Comparison of ENCODE assay signal across 8 cellular contexts in genomic region chr13:18279971-18280370, GRCh38.
DNase-seq lines count a peak whose midpoint lies in the region; ATAC-seq, FAIRE-seq and TF ChIP-seq lines count a peak whose summit lies in the region.
"Not testable (repeated sequence)": the region's sequence is repeated elsewhere in the genome, so short reads cannot be mapped to it uniquely, and the experiment has no call there.

No MANE protein-coding gene starts in this region.

- TF ChIP-seq POLR2A in K562 (conservative IDR thresholded peaks at IDR 0.05); HepG2 (IDR thresholded peaks at IDR 0.05; ENCODE audit: insufficient read depth in 1 of 2, low read depth in 2 of 2, low read length in 2 of 2): not testable (repeated sequence)

- H3K9me1 ChIP-seq in K562 (ENCODE audit: control insufficient read depth, insufficient read depth, low read length): not testable (repeated sequence)

- CTCF ChIA-PET in K562 (lab: Yijun Ruan, JAX; ENCODE audit: low intra/inter-chr PET ratio); HepG2 (lab: Yijun Ruan, JAX; ENCODE audit: low intra/inter-chr PET ratio, low total read pairs): not testable (repeated sequence)

- not testable (repeated sequence) for H3K27me3 ChIP-seq in K562 (ENCODE audit: control insufficient read depth in 2 of 2, insufficient read depth in 2 of 2, low read length in 2 of 2); HepG2 (ENCODE audit: control insufficient read depth in 1 of 2, insufficient read depth in 2 of 2, low read length in 2 of 2)

- H4K20me1 ChIP-seq in K562 (replicated peaks; ENCODE audit: control insufficient read depth, insufficient read depth, low read length); HepG2 (ENCODE audit: insufficient read depth, low read length): not testable (repeated sequence)

- not testable (repeated sequence) for TF ChIP-seq EP300 in K562 (IDR thresholded peaks at IDR 0.05; ENCODE audit: low read length); HepG2 (IDR thresholded peaks at IDR 0.05; ENCODE audit: low read depth in 2 of 2, low read length in 2 of 2); HepG2 (CRISPR knock-in tag; IDR thresholded peaks at IDR 0.05; ENCODE audit: borderline replicate concordance)

- 1% methylated on average over 4 of the region's 4 CpGs for WGBS in K562 (ENCODE audit: insufficient coverage, low coverage, missing lambda C conversion rate)
- WGBS in HepG2 (ENCODE audit: low lambda C conversion rate): 0% methylated on average over 4 of the region's 4 CpGs

- not testable (repeated sequence) for H3K79me2 ChIP-seq in K562 (ENCODE audit: control insufficient read depth, insufficient read depth, low read length); HepG2 (ENCODE audit: insufficient read depth, low read length)

- H2AFZ ChIP-seq in K562 (ENCODE audit: low read depth, low read length); HepG2 (ENCODE audit: low read length): not testable (repeated sequence)

- not testable (repeated sequence) for TF ChIP-seq RAD21 in K562 (CRISPR knock-in tag; conservative IDR thresholded peaks at IDR 0.05 in 1 of 2, IDR thresholded peaks at IDR 0.05 in 1 of 2); HepG2 (CRISPR knock-in tag; IDR thresholded peaks at IDR 0.05)

- not testable (repeated sequence) for FAIRE-seq in RCC 7860 (lab: Jason Lieb, UNC); K562 (lab: Jason Lieb, UNC); HepG2 (lab: Jason Lieb, UNC)

- POLR2A ChIA-PET in K562 (lab: Yijun Ruan, JAX); HepG2 (lab: Yijun Ruan, JAX): not testable (repeated sequence)

- H3K9me3 ChIP-seq in K562 (replicated peaks; ENCODE audit: control insufficient read depth, insufficient read depth, low read depth, low read length); HepG2 (ENCODE audit: low read length): not testable (repeated sequence)

- H3K4me3 ChIP-seq in K562; epithelial cell of proximal tubule (ENCODE audit: low read depth, low read length); HepG2 (replicated peaks in 1 of 3; ENCODE audit: insufficient read depth in 1 of 3, low read depth in 2 of 3, low read length in 3 of 3): not testable (repeated sequence)

- not testable (repeated sequence) for H3K36me3 ChIP-seq in K562 (ENCODE audit: control insufficient read depth, insufficient read depth, low read length); HepG2 (replicated peaks in 1 of 2; ENCODE audit: control insufficient read depth in 1 of 2, insufficient read depth in 2 of 2, low read length in 2 of 2)

- DNase-seq in Caki2 (ENCODE audit: low read depth) (peak; percentile 63), LoVo (ENCODE audit: low spot score) (peak; percentile 65), RCC 7860 (ENCODE audit: low spot score) (peak; percentile 45), T1000 (lab: John Stamatoyannopoulos, UW) (peak; percentile 12), K562 (ENCODE audit: extremely low read depth in 1 of 4, low spot score in 3 of 4) (peak in 1 of 4 experiments; percentile 11), epithelial cell of proximal tubule (ENCODE audit: low read depth) (peak; percentile 26)
- DNase-seq in HepG2 (ENCODE audit: low spot score): not testable (repeated sequence)
- DNase-seq in stimulated activated CD4-positive, alpha-beta T cell treated with anti-CD3 and anti-CD28 coated beads, Interleukin-15, amount 100 ng/mL, for 24 hours: peak; percentile 1

- peak; percentile 38 for ATAC-seq in K562
- peak; percentile 58 for ATAC-seq in HepG2

- BruUV-seq in K562 (replicated peaks; lab: Mats Ljungman, UMichigan); HepG2 (replicated peaks; lab: Mats Ljungman, UMichigan): not testable (repeated sequence)

- intact Hi-C loops in K562 (cut with micrococcal nuclease); HepG2 (cut with micrococcal nuclease; ENCODE audit: unreplicated experiment): not testable (repeated sequence)

- not testable (repeated sequence) for H3K4me1 ChIP-seq in K562 (replicated peaks in 1 of 2; ENCODE audit: control insufficient read depth in 2 of 2, insufficient read depth in 2 of 2, low read length in 2 of 2); HepG2 (ENCODE audit: insufficient read depth, low read length)

- not testable (repeated sequence) for TF ChIP-seq CTCF in K562 (IDR thresholded peaks at IDR 0.05 in 2 of 3, conservative IDR thresholded peaks at IDR 0.05 in 1 of 3; ENCODE audit: insufficient read depth in 2 of 3, low read depth in 1 of 3, low read length in 3 of 3); epithelial cell of proximal tubule (conservative IDR thresholded peaks at IDR 0.05; ENCODE audit: low read depth, low read length); HepG2 (CRISPR knock-in tag; IDR thresholded peaks at IDR 0.05)

- H3K27ac ChIP-seq in K562 (ENCODE audit: extremely low read depth, low read depth, low read length); HepG2 (ENCODE audit: extremely low read length, insufficient read depth, low read length): not testable (repeated sequence)

- H3K4me2 ChIP-seq in K562 (ENCODE audit: insufficient read depth, low read length); HepG2 (ENCODE audit: low read depth, low read length): not testable (repeated sequence)

- H3K9ac ChIP-seq in K562 (ENCODE audit: insufficient read depth in 1 of 2, low read depth in 2 of 2, low read length in 2 of 2); HepG2 (ENCODE audit: insufficient read depth, low read depth, low read length): not testable (repeated sequence)

- in situ Hi-C loops in Caki2 (cut with HindIII; ENCODE audit: low pct_unique_long_range_greater_than_20kb, low sequenced_read_pairs); K562 (cut with MboI); HepG2 (cut with HindIII; ENCODE audit: extremely low pct_ligation_motif_present, low pct_unique_long_range_greater_than_20kb): not testable (repeated sequence)

TF ChIP-seq in K562, 482 proteins besides CTCF, POLR2A, EP300 and RAD21:
- TF ChIP-seq FOSL1 (tag; conservative IDR thresholded peaks at IDR 0.05): 0 out of 2 replicates have a peak, but pooled peaks have one; percentile 16

TF ChIP-seq in HepG2, 621 proteins besides CTCF, POLR2A, EP300 and RAD21:
- TF ChIP-seq FOSL2 (CRISPR knock-in tag; IDR thresholded peaks at IDR 0.05): peak; percentile 29; the same call in 1 of the 2 replicates
